In the genomic region with DNA sequence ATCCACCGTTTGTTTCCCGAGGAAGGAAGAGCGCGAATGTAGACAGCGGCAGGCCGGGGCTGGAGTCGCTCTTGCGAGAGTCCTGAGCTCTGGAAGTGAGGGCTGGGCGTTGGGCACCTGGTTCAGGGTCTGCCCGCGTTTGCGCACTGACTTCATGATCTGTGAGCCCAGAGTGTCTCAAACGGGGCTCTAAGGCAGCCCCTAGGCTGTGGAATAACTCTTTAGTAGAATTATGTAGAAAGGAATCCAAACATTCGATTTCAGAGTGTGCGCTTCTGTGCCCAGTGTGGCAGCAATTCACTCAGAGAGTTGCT, we compare ENCODE assay signal across 8 cellular contexts. TPM values are rescaled to one million over a fixed set of nuclear protein-coding genes. Genes with fewer than 3 reads are reported as not detected.
A peak's percentile ranks its signal among the peaks of the same experiment; 100 is the strongest.
DNase-seq lines count a peak whose midpoint lies in the region; ATAC-seq, FAIRE-seq and TF ChIP-seq lines count a peak whose summit lies in the region.

No MANE protein-coding gene starts in this region.

- TF ChIP-seq CTCF in cardiac muscle cell (IDR thresholded peaks at IDR 0.05; ENCODE audit: low read depth, low read length) (no peak), upper lobe of right lung (IDR thresholded peaks at IDR 0.05) (no peak)

- H3K4me3 ChIP-seq in cardiac muscle cell (peak overlapping the region; percentile 43), mucosa of stomach (ENCODE audit: low read length) (peak overlapping the region; percentile 14), upper lobe of right lung (peak overlapping the region; percentile 59)

- peak overlapping the region; percentile 53 for H3K9ac ChIP-seq in mucosa of stomach (ENCODE audit: low read length)

- FAIRE-seq in RCC 7860 (lab: Jason Lieb, UNC) = no peak

- no peaks in the 10 kb centered on the region for H3K9me3 ChIP-seq in cardiac muscle cell (ENCODE audit: low read depth)
- H3K9me3 ChIP-seq in mucosa of stomach (ENCODE audit: control insufficient read depth, low read length) = no peaks in the 10 kb centered on the region
- H3K9me3 ChIP-seq in upper lobe of right lung = no peaks in the 10 kb centered on the region

- ATAC-seq in upper lobe of right lung (no peak), GM18505 (IDR thresholded peaks at IDR 0.05; ENCODE audit: unreplicated experiment) (no peak), HG03439 (IDR thresholded peaks at IDR 0.05; ENCODE audit: unreplicated experiment) (no peak)

- H3K36me3 ChIP-seq in cardiac muscle cell (no peaks in the 10 kb centered on the region), mucosa of stomach (ENCODE audit: control insufficient read depth, insufficient read depth, low read length) (no peaks in the 10 kb centered on the region), upper lobe of right lung (no peaks in the 10 kb centered on the region)

- no peak for TF ChIP-seq POLR2A in GM18505 (IDR thresholded peaks at IDR 0.05; ENCODE audit: borderline replicate concordance, extremely low read depth, insufficient read depth, insufficient read length)

- H3K27me3 ChIP-seq in cardiac muscle cell = peaks cover 62% of the 10 kb centered on the region
- H3K27me3 ChIP-seq in mucosa of stomach (ENCODE audit: control insufficient read depth, insufficient read depth, low read length) = peaks cover 27% of the 10 kb centered on the region
- H3K27me3 ChIP-seq in upper lobe of right lung = no peaks in the 10 kb centered on the region

- H3K4me1 ChIP-seq in cardiac muscle cell (ENCODE audit: low read depth) (no peaks in the 10 kb centered on the region), mucosa of stomach (ENCODE audit: control insufficient read depth, insufficient read depth, low read length) (peaks cover 24% of the 10 kb centered on the region), upper lobe of right lung (peaks cover 19% of the 10 kb centered on the region)

- no peak for DNase-seq in cardiac muscle cell (ENCODE audit: low read depth in 1 of 2, low spot score in 1 of 2)
- DNase-seq in cardiac septum (ENCODE audit: low spot score) = no peak
- DNase-seq in upper lobe of right lung = no peak
- DNase-seq in RCC 7860 (ENCODE audit: low spot score) = no peak

- intact Hi-C loops in cardiac septum (cut with DNase I) (no loop called here), upper lobe of right lung (cut with DNase I) (no loop called here)

- H3K27ac ChIP-seq in cardiac muscle cell (no peak overlapping the region), cingulate gyrus (ENCODE audit: low read depth, low read length) (peak overlapping the region; percentile 41), upper lobe of right lung (peak overlapping the region; percentile 77)

RNA-seq across cellular contexts. Expression of gene GGTA1, which starts 0.5 kb away (rescaled TPM):
- total RNA-seq in cardiac muscle cell (not detected in 2 replicates), cardiac septum (8.8 TPM), upper lobe of right lung (9.5 TPM)
- 1.1 and 1.6 TPM in 2 replicates for polyA plus RNA-seq in cardiac muscle cell
